In the genomic region with DNA sequence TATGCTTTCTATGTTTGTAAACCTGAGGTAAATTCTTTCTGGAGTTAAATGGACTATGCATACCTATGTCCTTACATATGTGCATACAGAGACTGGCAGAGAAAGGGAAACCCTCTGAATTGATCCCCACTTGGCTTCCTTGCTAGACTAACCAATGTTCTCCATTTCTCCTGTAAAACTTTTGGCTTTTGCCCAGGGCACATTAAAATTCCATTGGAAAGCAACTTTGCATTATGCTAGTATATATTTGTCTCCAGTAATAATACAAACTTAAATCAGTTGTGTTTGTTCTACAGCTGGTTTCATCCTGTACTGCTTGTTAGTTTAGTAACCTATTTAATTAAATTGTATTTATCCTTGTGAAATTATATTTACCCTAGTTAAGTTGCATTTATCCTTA, we compare ENCODE assay signal across 25 cellular contexts.
"Had no signal": no experiment of that assay in that cellular context is flagged by ENCODE, and none has a peak within 500 bp of the region (broad histone marks: within the 10 kb centered on the region; RNA-seq: fewer than 3 reads in every experiment).

No MANE protein-coding gene starts in this region.

- H3K36me3 ChIP-seq: ascending aorta, right atrium auricular region, stomach, thyroid gland, upper lobe of left lung, WERI-Rb-1 had no signal

- H3K27ac ChIP-seq: ascending aorta, coronary artery, dorsolateral prefrontal cortex, parathyroid adenoma, psoas muscle, right atrium auricular region, stomach, thyroid gland, upper lobe of left lung, WERI-Rb-1 had no signal

- H3K4me3 ChIP-seq: ascending aorta, coronary artery, dorsolateral prefrontal cortex, psoas muscle, right atrium auricular region, stomach, thyroid gland, upper lobe of left lung had no signal

- H3K9me3 ChIP-seq: ascending aorta, psoas muscle, right atrium auricular region, stomach, thyroid gland, upper lobe of left lung had no signal

- H3K27me3 ChIP-seq: ascending aorta, dorsolateral prefrontal cortex, right atrium auricular region, stomach, thyroid gland, upper lobe of left lung had no signal

- H3K4me1 ChIP-seq: ascending aorta, parathyroid adenoma, psoas muscle, right atrium auricular region, stomach, thyroid gland, upper lobe of left lung had no signal

- DNase-seq: activated CD4-positive, alpha-beta memory T cell treated with anti-CD3 and anti-CD28 coated beads for 36 hours; activated CD4-positive, alpha-beta T cell treated with anti-CD3 and anti-CD28 coated beads, Interleukin-2, amount 10 ng/mL, durations not matched to agents 24 days and 14 days; activated CD4-positive, CD25-positive, alpha-beta regulatory T cell treated with anti-CD3 and anti-CD28 coated beads, Interleukin-2, amount 50 U/mL, for 72 hours; activated CD8-positive, alpha-beta memory T cell treated with anti-CD3 and anti-CD28 coated beads, Interleukin-2, amount 50 U/mL, for 48 hours; activated gamma-delta T cell; activated naive CD4-positive, alpha-beta T cell treated with anti-CD3 and anti-CD28 coated beads, Interleukin-2, amount 10 ng/mL, durations not matched to agents 7 days and 5 days; activated naive CD8-positive, alpha-beta T cell treated with anti-CD3 and anti-CD28 coated beads, Interleukin-2, amount 10 ng/mL, durations not matched to agents 7 days and 5 days; activated T-cell treated with anti-CD3 and anti-CD28 coated beads, Interleukin-2, amount 50 U/mL, for 24 hours; dorsolateral prefrontal cortex; effector memory CD4-positive, alpha-beta T cell; islet precursor cell; left ventricle myocardium superior; naive B cell; psoas muscle; stimulated activated CD4-positive, alpha-beta T cell treated with anti-CD3 and anti-CD28 coated beads, Interleukin-15, amount 100 ng/mL, for 24 hours; stimulated activated CD4-positive, alpha-beta T cell treated with anti-CD3 and anti-CD28 coated beads, Interleukin-2, amount 100 ng/mL, for 24 hours; stimulated activated naive B cell treated with anti-CD40 and anti-IgM and Interleukin-4, amounts not matched to agents 10 μg/mL and 1 μg/mL and 100 μg/mL, for 72 hours; stomach; thyroid gland; upper lobe of left lung; WERI-Rb-1 had no signal
